8 cellular contexts compared by ENCODE assay signal in the genomic region with DNA sequence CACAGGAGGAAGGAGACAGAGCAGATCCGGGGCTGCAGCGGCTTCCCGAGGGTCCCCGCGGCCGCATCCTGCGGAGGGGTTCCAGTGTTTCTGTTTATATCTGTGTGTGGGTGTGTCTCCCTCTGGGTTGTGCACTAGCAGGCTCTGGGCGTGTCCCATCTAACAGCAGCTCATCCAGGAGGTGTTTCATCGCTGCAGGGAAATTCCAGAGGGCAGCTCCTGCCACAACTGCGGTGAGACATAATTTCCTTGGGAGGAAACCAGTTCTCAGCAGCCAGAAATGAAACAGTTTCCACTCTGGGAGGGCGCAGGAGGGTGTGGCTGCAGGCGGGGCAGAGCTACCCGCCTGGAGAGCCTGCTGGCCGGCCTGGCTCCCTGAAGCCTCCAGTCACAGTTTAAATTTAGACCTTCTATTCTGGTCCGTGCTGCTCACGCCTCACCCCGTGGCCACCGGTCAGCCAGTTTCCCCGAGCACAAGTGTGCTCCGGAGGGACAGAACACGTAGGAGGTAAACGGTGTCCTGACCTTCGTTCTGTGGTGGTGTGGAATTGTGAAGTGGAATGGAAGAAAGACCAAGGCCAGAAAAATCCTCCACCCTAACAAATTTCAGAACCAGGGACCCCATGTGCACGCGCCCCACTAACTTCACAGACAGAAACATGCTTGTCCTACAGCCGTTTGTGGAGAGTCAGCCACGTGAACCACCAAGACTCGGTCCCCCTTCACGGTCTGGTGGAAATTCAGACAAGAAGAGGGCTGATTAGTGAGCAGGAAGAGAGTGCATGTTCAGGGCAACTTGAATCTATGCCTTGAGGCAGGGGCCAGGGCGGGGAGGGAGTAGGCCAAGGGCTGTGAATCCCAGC. TPM values are rescaled to one million over a fixed set of nuclear protein-coding genes. Genes with fewer than 3 reads are reported as not detected.
A peak's percentile ranks its signal among the peaks of the same experiment; 100 is the strongest.
DNase-seq lines count a peak whose midpoint lies in the region; ATAC-seq and TF ChIP-seq lines count a peak whose summit lies in the region.

No MANE protein-coding gene starts in this region.

- TF ChIP-seq CTCF in SK-N-SH (IDR thresholded peaks at IDR 0.05) = no peak
- peak in 1 of 9 donors; percentile 4 for TF ChIP-seq CTCF in heart right ventricle (IDR thresholded peaks at IDR 0.05)

- H3K36me3 ChIP-seq in SK-N-SH (replicated peaks in 1 of 2; ENCODE audit: control insufficient read depth in 1 of 2, insufficient read depth in 2 of 2, low read length in 1 of 2) = no peaks in the 10 kb centered on the region
- H3K36me3 ChIP-seq in heart right ventricle = no peaks in the 10 kb centered on the region
- no peaks in the 10 kb centered on the region for H3K36me3 ChIP-seq in skeletal muscle tissue (ENCODE audit: control insufficient read depth in 3 of 3, insufficient read depth in 3 of 3, low read length in 3 of 3)

- H3K4me3 ChIP-seq in SK-N-SH (ENCODE audit: low read depth in 2 of 2, low read length in 1 of 2) (no peak overlapping the region), heart right ventricle (peak overlapping the region in 9 of 10 donors; percentile 5 to 45 (median 37)), skeletal muscle tissue (ENCODE audit: low read length in 3 of 3) (peak overlapping the region; percentile 51 to 63 (median 62))

- 58% methylated on average over 28 of the region's 30 CpGs for WGBS in SK-N-SH (ENCODE audit: low lambda C conversion rate)
- 14 to 19% methylated on average over 30 of the region's 30 CpGs for WGBS in heart right ventricle, 2 donors

- H3K9me3 Mint-ChIP-seq in activated naive CD8-positive, alpha-beta T cell treated with anti-CD3 and anti-CD28 coated beads, Interleukin-2, amount 10 ng/mL, durations not matched to agents 7 days and 5 days = no peaks in the 10 kb centered on the region

- peak overlapping the region; percentile 85 for H2AFZ ChIP-seq in SK-N-SH (ENCODE audit: low read depth)

- H3K27me3 Mint-ChIP-seq in activated naive CD8-positive, alpha-beta T cell treated with anti-CD3 and anti-CD28 coated beads, Interleukin-2, amount 10 ng/mL, durations not matched to agents 7 days and 5 days = peaks cover 3% of the 10 kb centered on the region

- H3K27ac Mint-ChIP-seq in activated naive CD8-positive, alpha-beta T cell treated with anti-CD3 and anti-CD28 coated beads, Interleukin-2, amount 10 ng/mL, durations not matched to agents 7 days and 5 days = peak overlapping the region; percentile 87

- H3K27me3 ChIP-seq in SK-N-SH (ENCODE audit: insufficient read depth) (no peaks in the 10 kb centered on the region), heart right ventricle (no peaks in the 10 kb centered on the region), skeletal muscle tissue (ENCODE audit: control insufficient read depth in 3 of 3, insufficient read depth in 3 of 3, low read length in 3 of 3) (no peaks in the 10 kb centered on the region)

- DNase-seq in SK-N-SH = no peak
- DNase-seq in activated naive CD8-positive, alpha-beta T cell treated with anti-CD3 and anti-CD28 coated beads, Interleukin-2, amount 10 ng/mL, durations not matched to agents 7 days and 5 days = peak; percentile 59
- peak; percentile 84 to 92 for DNase-seq in heart right ventricle
- no peak for DNase-seq in NK-92 treated with Interleukin-12 subunit alpha and Interleukin-12 subunit beta, amount 100 ng/mL, for 24 hours (lab: John Stamatoyannopoulos, UW)

- H3K9me3 ChIP-seq in SK-N-SH (no peaks in the 10 kb centered on the region), heart right ventricle (no peaks in the 10 kb centered on the region), skeletal muscle tissue (ENCODE audit: control insufficient read depth in 3 of 3, low read length in 3 of 3) (no peaks in the 10 kb centered on the region)

- no peak overlapping the region; the same call in 1 of the 2 replicates for H3K9ac ChIP-seq in SK-N-SH
- peak overlapping the region; percentile 73 to 88 (median 86) for H3K9ac ChIP-seq in skeletal muscle tissue (ENCODE audit: low read depth in 1 of 3, low read length in 3 of 3)

- H3K79me2 ChIP-seq in SK-N-SH (ENCODE audit: insufficient read depth) = no peaks in the 10 kb centered on the region

- POLR2A ChIA-PET in SK-N-SH (lab: Yijun Ruan, JAX) = interaction anchor here (0.5 kb wide), 1 partner anchor 81 kb away, joined by 5 read pairs; no protein-coding TSS in a partner anchor
- POLR2A ChIA-PET in activated naive CD8-positive, alpha-beta T cell treated with anti-CD3 and anti-CD28 coated beads, Interleukin-2, amount 10 ng/mL, durations not matched to agents 7 days and 5 days (lab: Charles Lee) = interaction anchor here (0.6 to 2.7 kb wide), 8 partner anchors 9 to 67 kb away, joined by 3 to 22 read pairs (median 3); a partner anchor contains a TSS

- CTCF ChIA-PET in SK-N-SH (lab: Yijun Ruan, JAX) = interaction anchor here (0.9 to 20.8 kb wide), 4 partner anchors 13 to 79 kb away, joined by 3 to 283 read pairs (median 4); no protein-coding TSS in a partner anchor

- H3K27ac ChIP-seq in SK-N-SH (ENCODE audit: low read depth in 2 of 2, low read length in 1 of 2) (peak overlapping the region in 1 of 2 experiments; percentile 56; a peak in 2 of 4 replicates), heart right ventricle (peak overlapping the region; percentile 84 to 98 (median 96)), skeletal muscle tissue (ENCODE audit: low read depth, low read length) (peak overlapping the region; percentile 100)

- TF ChIP-seq EP300 in SK-N-SH (IDR thresholded peaks at IDR 0.05; ENCODE audit: borderline replicate concordance in 1 of 2, low read depth in 1 of 2, low read length in 1 of 2) = no peak; a peak in 1 of 4 replicates

- H3K9me2 ChIP-seq in SK-N-SH = no peaks in the 10 kb centered on the region

- intact Hi-C loops in heart right ventricle (cut with DNase I) = loop anchor here in 6 of 10 donors (1.0 to 2.0 kb wide), 7 partner anchors 19 to 66 kb away; a partner anchor contains a TSS

- no peaks in the 10 kb centered on the region for H3K36me3 Mint-ChIP-seq in activated naive CD8-positive, alpha-beta T cell treated with anti-CD3 and anti-CD28 coated beads, Interleukin-2, amount 10 ng/mL, durations not matched to agents 7 days and 5 days

- H3K4me1 ChIP-seq in SK-N-SH (ENCODE audit: control insufficient read depth in 1 of 2, insufficient read depth in 2 of 2, low read depth in 1 of 2, low read length in 1 of 2) (no peaks in the 10 kb centered on the region; a peak in 2 of 4 replicates), heart right ventricle (peaks cover 35 to 72% (median 60%) of the 10 kb centered on the region in 9 donors), skeletal muscle tissue (ENCODE audit: control insufficient read depth in 3 of 3, insufficient read depth in 3 of 3, low read length in 3 of 3) (peaks cover 48 to 54% (median 53%) of the 10 kb centered on the region in 3 donors)

- peak overlapping the region; percentile 80 for H3K4me3 Mint-ChIP-seq in activated naive CD8-positive, alpha-beta T cell treated with anti-CD3 and anti-CD28 coated beads, Interleukin-2, amount 10 ng/mL, durations not matched to agents 7 days and 5 days

- no peak for TF ChIP-seq RAD21 in SK-N-SH (IDR thresholded peaks at IDR 0.05; ENCODE audit: low read length)

- H4K20me1 ChIP-seq in SK-N-SH (ENCODE audit: insufficient read depth) = no peaks in the 10 kb centered on the region

- ATAC-seq in GM18502 (IDR thresholded peaks at IDR 0.05; ENCODE audit: poor library complexity, unreplicated experiment) = peak; percentile 64
- peak; percentile 73 for ATAC-seq in HG03354 (IDR thresholded peaks at IDR 0.05; ENCODE audit: poor library complexity, severe bottlenecking, unreplicated experiment)
- ATAC-seq in activated naive CD8-positive, alpha-beta T cell treated with anti-CD3 and anti-CD28 coated beads, Interleukin-2, amount 10 ng/mL, durations not matched to agents 7 days and 5 days (ENCODE audit: low read depth) = peak; percentile 87
- peak; percentile 93 to 96 (median 94) for ATAC-seq in heart right ventricle
- ATAC-seq in GM19035 (IDR thresholded peaks at IDR 0.05; ENCODE audit: unreplicated experiment) = no peak

- H3K4me2 ChIP-seq in SK-N-SH = peak overlapping the region; percentile 63; the same call in 1 of the 2 replicates

- H3K4me1 Mint-ChIP-seq in activated naive CD8-positive, alpha-beta T cell treated with anti-CD3 and anti-CD28 coated beads, Interleukin-2, amount 10 ng/mL, durations not matched to agents 7 days and 5 days = peaks cover 11% of the 10 kb centered on the region

- no peaks in the 10 kb centered on the region for H3F3A ChIP-seq in SK-N-SH (replicated peaks; ENCODE audit: insufficient read depth)

TF ChIP-seq in SK-N-SH, 30 proteins besides CTCF, POLR2A, EP300 and RAD21:
- TF ChIP-seq, protein P1, sequence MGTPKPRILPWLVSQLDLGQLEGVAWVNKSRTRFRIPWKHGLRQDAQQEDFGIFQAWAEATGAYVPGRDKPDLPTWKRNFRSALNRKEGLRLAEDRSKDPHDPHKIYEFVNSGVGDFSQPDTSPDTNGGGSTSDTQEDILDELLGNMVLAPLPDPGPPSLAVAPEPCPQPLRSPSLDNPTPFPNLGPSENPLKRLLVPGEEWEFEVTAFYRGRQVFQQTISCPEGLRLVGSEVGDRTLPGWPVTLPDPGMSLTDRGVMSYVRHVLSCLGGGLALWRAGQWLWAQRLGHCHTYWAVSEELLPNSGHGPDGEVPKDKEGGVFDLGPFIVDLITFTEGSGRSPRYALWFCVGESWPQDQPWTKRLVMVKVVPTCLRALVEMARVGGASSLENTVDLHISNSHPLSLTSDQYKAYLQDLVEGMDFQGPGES (IDR thresholded peaks at IDR 0.05; ENCODE audit: low read depth, low read length) = no peak
- TF ChIP-seq, protein P2, sequence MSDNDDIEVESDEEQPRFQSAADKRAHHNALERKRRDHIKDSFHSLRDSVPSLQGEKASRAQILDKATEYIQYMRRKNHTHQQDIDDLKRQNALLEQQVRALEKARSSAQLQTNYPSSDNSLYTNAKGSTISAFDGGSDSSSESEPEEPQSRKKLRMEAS (IDR thresholded peaks at IDR 0.05; ENCODE audit: low read depth) = 0 out of 2 replicates have a peak, but pooled peaks have one; percentile 10
- 0 out of 2 replicates have a peak, but pooled peaks have one; percentile 27 for TF ChIP-seq SIN3A (IDR thresholded peaks at IDR 0.05; ENCODE audit: borderline replicate concordance, low read depth, low read length)

RNA-seq across cellular contexts. Expression of a gene that starts 50.2 kb away (rescaled TPM):
- polyA plus RNA-seq in SK-N-SH (2012; rRNA removed) = not detected in 2 replicates
- polyA plus RNA-seq in SK-N-SH (2012; cell fraction: cytosol; rRNA removed) = not detected in 2 replicates
- not detected in 2 replicates for polyA plus RNA-seq in SK-N-SH (2012; cell fraction: nucleus; rRNA removed)
- not detected for total RNA-seq in activated naive CD8-positive, alpha-beta T cell treated with anti-CD3 and anti-CD28 coated beads, Interleukin-2, amount 10 ng/mL, durations not matched to agents 7 days and 5 days
- total RNA-seq in heart right ventricle = not detected
- not detected for polyA plus RNA-seq in heart right ventricle
- not detected for total RNA-seq in skeletal muscle tissue

Comparison
In these comparisons a context has a peak if more than half of its experiments do, and no peak if none do; other contexts are left out.
1. DNase-seq: peak in activated naive CD8-positive, alpha-beta T cell treated with anti-CD3 and anti-CD28 coated beads, Interleukin-2, amount 10 ng/mL, durations not matched to agents 7 days and 5 days (single experiment) and heart right ventricle (2 of 2); none in SK-N-SH (single experiment) and NK-92 treated with Interleukin-12 subunit alpha and Interleukin-12 subunit beta, amount 100 ng/mL, for 24 hours (single experiment).
2. H3K4me3 ChIP-seq: peak in heart right ventricle (9 of 10) and skeletal muscle tissue (3 of 3); none in SK-N-SH (0 of 2).